Comparison of ENCODE assay signal across 1 cellular context in the genomic region with DNA sequence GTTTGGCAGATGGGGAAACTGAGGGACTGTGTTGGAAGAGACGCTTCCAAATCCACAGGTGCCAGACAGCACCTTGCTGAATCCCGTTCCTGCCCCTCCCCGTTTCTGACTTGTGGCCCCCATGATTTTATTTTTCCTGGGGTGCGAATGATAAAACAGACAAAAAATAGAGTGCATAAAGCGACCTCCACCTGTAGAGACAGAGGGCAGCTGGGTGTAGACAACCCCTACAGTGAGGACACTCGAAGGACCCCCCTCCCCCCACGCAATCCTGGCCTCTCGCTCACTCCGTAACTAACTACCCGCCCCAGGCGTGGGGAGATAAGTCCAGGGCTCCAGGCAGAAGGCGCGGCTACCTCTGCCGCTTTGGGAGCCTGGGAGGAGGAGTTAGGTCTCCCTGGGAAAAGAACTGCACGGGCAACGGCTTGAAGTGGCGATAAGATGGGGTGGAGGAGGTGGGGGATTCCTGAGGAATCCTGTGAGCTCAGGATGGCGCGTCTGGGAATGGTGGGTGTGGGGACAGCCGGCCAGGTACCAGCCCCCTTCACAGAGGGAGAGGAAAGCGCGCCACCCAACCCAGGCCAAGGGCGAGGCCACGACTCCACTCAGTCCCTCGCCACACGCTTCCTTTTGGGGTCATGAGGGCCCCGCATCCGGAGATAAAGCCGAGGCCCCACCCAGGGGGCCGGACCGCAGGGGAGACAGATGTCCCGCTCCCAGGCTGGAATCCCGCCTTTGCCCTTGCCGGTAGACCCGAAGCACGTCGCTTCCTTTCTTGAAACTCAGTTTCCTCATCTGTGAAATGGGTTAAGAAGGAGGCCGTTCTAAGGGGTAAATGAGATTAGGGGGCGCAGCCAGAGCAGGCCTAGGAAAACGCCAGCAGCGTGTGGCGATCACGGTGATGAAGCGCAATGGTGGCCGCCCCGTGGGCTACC.
A peak's percentile ranks its signal among the peaks of the same experiment; 100 is the strongest.
TF ChIP-seq lines count a peak whose summit lies in the region.

No MANE protein-coding gene starts in this region.

TF ChIP-seq in K562, 482 proteins besides CTCF, POLR2A, EP300 and RAD21 (continued from another document and continues in another):
- TF ChIP-seq ZNF282 (CRISPR knock-in tag; IDR thresholded peaks at IDR 0.05) = no peak
- TF ChIP-seq POLR2AphosphoS5 (IDR thresholded peaks at IDR 0.05; ENCODE audit: control insufficient read depth, insufficient read depth, low read depth, low read length) = no peak; the same call in 1 of the 2 replicates
- no peak for TF ChIP-seq RBM22 (IDR thresholded peaks at IDR 0.05; ENCODE audit: low read depth, low read length, poor library complexity, severe bottlenecking)
- TF ChIP-seq THAP12 (CRISPR knock-in tag; IDR thresholded peaks at IDR 0.05) = no peak
- 0 out of 2 replicates have a peak, but pooled peaks have one; percentile 25 for TF ChIP-seq CBX5 (IDR thresholded peaks at IDR 0.05; ENCODE audit: borderline replicate concordance, low read depth)
- peak; percentile 80 for TF ChIP-seq CCNT2 (IDR thresholded peaks at IDR 0.05; ENCODE audit: borderline replicate concordance, extremely low read depth, insufficient read length, low read depth, low read length)
- no peak for TF ChIP-seq SMARCB1 (IDR thresholded peaks at IDR 0.05; ENCODE audit: insufficient read length, low read depth)
- TF ChIP-seq GABPB2 (CRISPR knock-in tag; conservative IDR thresholded peaks at IDR 0.05) = no peak
- no peak for TF ChIP-seq RERE (CRISPR knock-in tag; IDR thresholded peaks at IDR 0.05; ENCODE audit: borderline replicate concordance)
- TF ChIP-seq RAD51 (IDR thresholded peaks at IDR 0.05; ENCODE audit: borderline replicate concordance, low read depth) = no peak
- TF ChIP-seq BDP1 (IDR thresholded peaks at IDR 0.05; ENCODE audit: insufficient read depth, insufficient read length) = no peak
- TF ChIP-seq NR0B1 (IDR thresholded peaks at IDR 0.05; ENCODE audit: partially characterized antibody) = no peak
- TF ChIP-seq CXXC5 (CRISPR knock-in tag; IDR thresholded peaks at IDR 0.05) = peak; percentile 73
- TF ChIP-seq ZNF121 (CRISPR knock-in tag; conservative IDR thresholded peaks at IDR 0.05) = no peak
- TF ChIP-seq ASH1L (IDR thresholded peaks at IDR 0.05; ENCODE audit: borderline replicate concordance, low read depth, partially characterized antibody) = no peak
- peak; percentile 91 for TF ChIP-seq PTBP1 (IDR thresholded peaks at IDR 0.05; ENCODE audit: low read depth, low read length)
- no peak for TF ChIP-seq C11orf30 (IDR thresholded peaks at IDR 0.05; ENCODE audit: low read depth)
- TF ChIP-seq, protein P1, sequence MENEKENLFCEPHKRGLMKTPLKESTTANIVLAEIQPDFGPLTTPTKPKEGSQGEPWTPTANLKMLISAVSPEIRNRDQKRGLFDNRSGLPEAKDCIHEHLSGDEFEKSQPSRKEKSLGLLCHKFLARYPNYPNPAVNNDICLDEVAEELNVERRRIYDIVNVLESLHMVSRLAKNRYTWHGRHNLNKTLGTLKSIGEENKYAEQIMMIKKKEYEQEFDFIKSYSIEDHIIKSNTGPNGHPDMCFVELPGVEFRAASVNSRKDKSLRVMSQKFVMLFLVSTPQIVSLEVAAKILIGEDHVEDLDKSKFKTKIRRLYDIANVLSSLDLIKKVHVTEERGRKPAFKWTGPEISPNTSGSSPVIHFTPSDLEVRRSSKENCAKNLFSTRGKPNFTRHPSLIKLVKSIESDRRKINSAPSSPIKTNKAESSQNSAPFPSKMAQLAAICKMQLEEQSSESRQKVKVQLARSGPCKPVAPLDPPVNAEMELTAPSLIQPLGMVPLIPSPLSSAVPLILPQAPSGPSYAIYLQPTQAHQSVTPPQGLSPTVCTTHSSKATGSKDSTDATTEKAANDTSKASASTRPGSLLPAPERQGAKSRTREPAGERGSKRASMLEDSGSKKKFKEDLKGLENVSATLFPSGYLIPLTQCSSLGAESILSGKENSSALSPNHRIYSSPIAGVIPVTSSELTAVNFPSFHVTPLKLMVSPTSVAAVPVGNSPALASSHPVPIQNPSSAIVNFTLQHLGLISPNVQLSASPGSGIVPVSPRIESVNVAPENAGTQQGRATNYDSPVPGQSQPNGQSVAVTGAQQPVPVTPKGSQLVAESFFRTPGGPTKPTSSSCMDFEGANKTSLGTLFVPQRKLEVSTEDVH (IDR thresholded peaks at IDR 0.05; ENCODE audit: low read depth, partially characterized antibody) = peak; percentile 25
- peak; percentile 52; the same call in 1 of the 2 replicates for TF ChIP-seq RFX7 (CRISPR knock-in tag; IDR thresholded peaks at IDR 0.05)
- 0 out of 2 replicates have a peak, but pooled peaks have one; percentile 51 for TF ChIP-seq ZNF695 (CRISPR knock-in tag; IDR thresholded peaks at IDR 0.05)
- TF ChIP-seq, protein P2, sequence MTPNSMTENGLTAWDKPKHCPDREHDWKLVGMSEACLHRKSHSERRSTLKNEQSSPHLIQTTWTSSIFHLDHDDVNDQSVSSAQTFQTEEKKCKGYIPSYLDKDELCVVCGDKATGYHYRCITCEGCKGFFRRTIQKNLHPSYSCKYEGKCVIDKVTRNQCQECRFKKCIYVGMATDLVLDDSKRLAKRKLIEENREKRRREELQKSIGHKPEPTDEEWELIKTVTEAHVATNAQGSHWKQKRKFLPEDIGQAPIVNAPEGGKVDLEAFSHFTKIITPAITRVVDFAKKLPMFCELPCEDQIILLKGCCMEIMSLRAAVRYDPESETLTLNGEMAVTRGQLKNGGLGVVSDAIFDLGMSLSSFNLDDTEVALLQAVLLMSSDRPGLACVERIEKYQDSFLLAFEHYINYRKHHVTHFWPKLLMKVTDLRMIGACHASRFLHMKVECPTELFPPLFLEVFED (CRISPR knock-in tag; conservative IDR thresholded peaks at IDR 0.05) = no peak
- TF ChIP-seq, protein P3, sequence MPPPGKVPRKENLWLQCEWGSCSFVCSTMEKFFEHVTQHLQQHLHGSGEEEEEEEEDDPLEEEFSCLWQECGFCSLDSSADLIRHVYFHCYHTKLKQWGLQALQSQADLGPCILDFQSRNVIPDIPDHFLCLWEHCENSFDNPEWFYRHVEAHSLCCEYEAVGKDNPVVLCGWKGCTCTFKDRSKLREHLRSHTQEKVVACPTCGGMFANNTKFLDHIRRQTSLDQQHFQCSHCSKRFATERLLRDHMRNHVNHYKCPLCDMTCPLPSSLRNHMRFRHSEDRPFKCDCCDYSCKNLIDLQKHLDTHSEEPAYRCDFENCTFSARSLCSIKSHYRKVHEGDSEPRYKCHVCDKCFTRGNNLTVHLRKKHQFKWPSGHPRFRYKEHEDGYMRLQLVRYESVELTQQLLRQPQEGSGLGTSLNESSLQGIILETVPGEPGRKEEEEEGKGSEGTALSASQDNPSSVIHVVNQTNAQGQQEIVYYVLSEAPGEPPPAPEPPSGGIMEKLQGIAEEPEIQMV (tag; conservative IDR thresholded peaks at IDR 0.05; ENCODE audit: low read depth) = peak; percentile 99
- TF ChIP-seq ZBTB11 (CRISPR knock-in tag; IDR thresholded peaks at IDR 0.05) = no peak
- TF ChIP-seq KAT7 (CRISPR knock-in tag; IDR thresholded peaks at IDR 0.05; ENCODE audit: borderline replicate concordance) = peak; percentile 57; the same call in 1 of the 2 replicates
- TF ChIP-seq ZSCAN32 (CRISPR knock-in tag; IDR thresholded peaks at IDR 0.05) = no peak
- TF ChIP-seq, protein P4, sequence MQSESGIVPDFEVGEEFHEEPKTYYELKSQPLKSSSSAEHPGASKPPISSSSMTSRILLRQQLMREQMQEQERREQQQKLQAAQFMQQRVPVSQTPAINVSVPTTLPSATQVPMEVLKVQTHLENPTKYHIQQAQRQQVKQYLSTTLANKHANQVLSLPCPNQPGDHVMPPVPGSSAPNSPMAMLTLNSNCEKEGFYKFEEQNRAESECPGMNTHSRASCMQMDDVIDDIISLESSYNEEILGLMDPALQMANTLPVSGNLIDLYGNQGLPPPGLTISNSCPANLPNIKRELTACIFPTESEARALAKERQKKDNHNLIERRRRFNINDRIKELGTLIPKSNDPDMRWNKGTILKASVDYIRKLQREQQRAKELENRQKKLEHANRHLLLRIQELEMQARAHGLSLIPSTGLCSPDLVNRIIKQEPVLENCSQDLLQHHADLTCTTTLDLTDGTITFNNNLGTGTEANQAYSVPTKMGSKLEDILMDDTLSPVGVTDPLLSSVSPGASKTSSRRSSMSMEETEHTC (IDR thresholded peaks at IDR 0.05) = peak; percentile 57; the same call in 1 of the 2 replicates
- no peak for TF ChIP-seq MTA2 (IDR thresholded peaks at IDR 0.05; ENCODE audit: low read depth)
- TF ChIP-seq, protein P5, sequence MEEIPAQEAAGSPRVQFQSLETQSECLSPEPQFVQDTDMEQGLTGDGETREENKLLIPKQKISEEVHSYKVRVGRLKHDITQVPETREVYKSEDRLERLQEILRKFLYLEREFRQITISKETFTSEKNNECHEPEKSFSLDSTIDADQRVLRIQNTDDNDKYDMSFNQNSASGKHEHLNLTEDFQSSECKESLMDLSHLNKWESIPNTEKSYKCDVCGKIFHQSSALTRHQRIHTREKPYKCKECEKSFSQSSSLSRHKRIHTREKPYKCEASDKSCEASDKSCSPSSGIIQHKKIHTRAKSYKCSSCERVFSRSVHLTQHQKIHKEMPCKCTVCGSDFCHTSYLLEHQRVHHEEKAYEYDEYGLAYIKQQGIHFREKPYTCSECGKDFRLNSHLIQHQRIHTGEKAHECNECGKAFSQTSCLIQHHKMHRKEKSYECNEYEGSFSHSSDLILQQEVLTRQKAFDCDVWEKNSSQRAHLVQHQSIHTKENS (CRISPR knock-in tag; IDR thresholded peaks at IDR 0.05) = no peak
